Comparison of ENCODE assay signal across 25 cellular contexts in the genomic region with DNA sequence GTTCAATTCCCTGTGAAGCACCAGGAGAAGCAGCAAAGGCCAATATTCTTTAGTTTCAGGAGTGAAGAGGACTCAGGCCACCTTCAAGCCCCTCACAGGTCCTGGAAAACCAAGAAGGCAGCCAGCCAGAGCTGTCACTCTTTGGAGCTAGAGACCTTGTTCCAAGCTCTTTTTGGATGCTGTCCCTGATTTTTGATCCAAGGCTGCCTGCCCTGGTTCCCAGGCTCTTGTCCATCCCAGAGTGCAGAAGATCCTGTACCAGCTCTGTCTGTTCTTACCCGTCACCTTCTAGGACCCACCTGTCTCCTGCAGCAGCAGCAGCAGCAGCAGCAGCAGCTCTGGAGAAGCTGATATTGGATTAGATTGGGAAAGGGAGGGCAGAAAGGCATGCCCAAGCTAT.
"Had no signal": no experiment of that assay in that cellular context is flagged by ENCODE, and none has a peak within 500 bp of the region (broad histone marks: within the 10 kb centered on the region; RNA-seq: fewer than 3 reads in every experiment).

No MANE protein-coding gene starts in this region.

- H3K36me3 Mint-ChIP-seq: activated CD8-positive, alpha-beta memory T cell treated with anti-CD3 and anti-CD28 coated beads, Interleukin-2, amount 10 ng/mL, durations not matched to agents 7 days and 5 days; memory B cell; stimulated activated memory B cell treated with anti-CD40 and anti-IgM and Interleukin-4, amounts not matched to agents 10 μg/mL and 1 μg/mL and 100 μg/mL, for 72 hours had no signal

- H3K4me3 ChIP-seq: body of pancreas, cardiac muscle cell, right lobe of liver, skin epidermis, stomach, suprapubic skin, tibial nerve had no signal

- H3K27me3 ChIP-seq: body of pancreas, cardiac muscle cell, foreskin keratinocyte, right lobe of liver, stomach, suprapubic skin, tibial nerve had no signal

- H3K9me3 Mint-ChIP-seq: activated CD4-positive, alpha-beta T cell treated with anti-CD3 and anti-CD28 coated beads, Interleukin-2, amount 10 ng/mL, durations not matched to agents 7 days and 5 days; activated CD8-positive, alpha-beta T cell treated with anti-CD3 and anti-CD28 coated beads for 36 hours; activated T-helper 1 cell treated with anti-CD3 and anti-CD28 coated beads, Interleukin-12 subunit alpha, Interleukin-12 subunit beta, Interleukin-2, Interleukin-4 antibody, amounts not matched to agents 30 ng/mL and 10 ng/mL and 1 ng/mL, durations not matched to agents 14 hours and 24 hours and 36 hours; memory B cell; nephron; stimulated activated memory B cell treated with anti-CD40 and anti-IgM and Interleukin-4, amounts not matched to agents 10 μg/mL and 1 μg/mL and 100 μg/mL, for 72 hours had no signal

- DNase-seq: activated CD4-positive, alpha-beta T cell treated with anti-CD3 and anti-CD28 coated beads, Interleukin-2, amount 10 ng/mL, durations not matched to agents 7 days and 5 days; activated CD4-positive, CD25-positive, alpha-beta regulatory T cell; activated CD8-positive, alpha-beta memory T cell treated with anti-CD3 and anti-CD28 coated beads, Interleukin-2, amount 10 ng/mL, durations not matched to agents 7 days and 5 days; activated CD8-positive, alpha-beta T cell treated with anti-CD3 and anti-CD28 coated beads for 36 hours; activated gamma-delta T cell; activated naive CD4-positive, alpha-beta T cell treated with anti-CD3 and anti-CD28 coated beads, Interleukin-2, amount 50 U/mL, for 16 hours; activated T-cell treated with anti-CD3 and anti-CD28 coated beads for 4 hours; anterior cingulate cortex; body of pancreas; effector CD8-positive, alpha-beta T cell; foreskin keratinocyte; left colon; nucleus accumbens; right lobe of liver; stimulated activated CD4-positive, alpha-beta T cell treated with anti-CD3 and anti-CD28 coated beads, Interleukin-2, amount 100 ng/mL, for 24 hours; stomach; T-helper 17 cell had no signal

- H3K27ac ChIP-seq: body of pancreas, cardiac muscle cell, foreskin keratinocyte, right lobe of liver, skin epidermis, stomach, suprapubic skin, tibial nerve had no signal

- H3K4me3 Mint-ChIP-seq: activated CD4-positive, alpha-beta T cell treated with anti-CD3 and anti-CD28 coated beads, Interleukin-2, amount 10 ng/mL, durations not matched to agents 7 days and 5 days; activated CD8-positive, alpha-beta memory T cell treated with anti-CD3 and anti-CD28 coated beads, Interleukin-2, amount 10 ng/mL, durations not matched to agents 7 days and 5 days; activated CD8-positive, alpha-beta T cell treated with anti-CD3 and anti-CD28 coated beads for 36 hours; activated T-helper 1 cell treated with anti-CD3 and anti-CD28 coated beads, Interleukin-12 subunit alpha, Interleukin-12 subunit beta, Interleukin-2, Interleukin-4 antibody, amounts not matched to agents 30 ng/mL and 10 ng/mL and 1 ng/mL, durations not matched to agents 14 hours and 24 hours and 36 hours; memory B cell; nephron; stimulated activated memory B cell treated with anti-CD40 and anti-IgM and Interleukin-4, amounts not matched to agents 10 μg/mL and 1 μg/mL and 100 μg/mL, for 72 hours; T-helper 17 cell had no signal

- H3K4me1 ChIP-seq: body of pancreas, foreskin keratinocyte, right lobe of liver, stomach, suprapubic skin, tibial nerve had no signal

- H3K4me1 Mint-ChIP-seq: activated CD4-positive, alpha-beta T cell treated with anti-CD3 and anti-CD28 coated beads, Interleukin-2, amount 10 ng/mL, durations not matched to agents 7 days and 5 days; activated CD8-positive, alpha-beta memory T cell treated with anti-CD3 and anti-CD28 coated beads, Interleukin-2, amount 10 ng/mL, durations not matched to agents 7 days and 5 days; memory B cell; nephron; stimulated activated memory B cell treated with anti-CD40 and anti-IgM and Interleukin-4, amounts not matched to agents 10 μg/mL and 1 μg/mL and 100 μg/mL, for 72 hours; T-helper 17 cell had no signal

- H3K9me3 ChIP-seq: body of pancreas, right lobe of liver, suprapubic skin, tibial nerve had no signal

- ATAC-seq: activated CD8-positive, alpha-beta memory T cell treated with anti-CD3 and anti-CD28 coated beads, Interleukin-2, amount 10 ng/mL, durations not matched to agents 7 days and 5 days; activated CD8-positive, alpha-beta T cell treated with anti-CD3 and anti-CD28 coated beads for 36 hours; body of pancreas; foreskin keratinocyte; left colon; right lobe of liver; stimulated activated memory B cell treated with anti-CD40 and anti-IgM and Interleukin-4, amounts not matched to agents 10 μg/mL and 1 μg/mL and 100 μg/mL, for 72 hours; T-helper 17 cell had no signal

- H3K36me3 ChIP-seq: cardiac muscle cell, right lobe of liver, stomach, suprapubic skin, tibial nerve had no signal

- H3K27ac Mint-ChIP-seq: activated CD4-positive, alpha-beta T cell treated with anti-CD3 and anti-CD28 coated beads, Interleukin-2, amount 10 ng/mL, durations not matched to agents 7 days and 5 days; activated CD8-positive, alpha-beta memory T cell treated with anti-CD3 and anti-CD28 coated beads, Interleukin-2, amount 10 ng/mL, durations not matched to agents 7 days and 5 days; activated CD8-positive, alpha-beta T cell treated with anti-CD3 and anti-CD28 coated beads for 36 hours; activated T-helper 1 cell treated with anti-CD3 and anti-CD28 coated beads, Interleukin-12 subunit alpha, Interleukin-12 subunit beta, Interleukin-2, Interleukin-4 antibody, amounts not matched to agents 30 ng/mL and 10 ng/mL and 1 ng/mL, durations not matched to agents 14 hours and 24 hours and 36 hours; memory B cell; nephron; stimulated activated memory B cell treated with anti-CD40 and anti-IgM and Interleukin-4, amounts not matched to agents 10 μg/mL and 1 μg/mL and 100 μg/mL, for 72 hours; T-helper 17 cell had no signal

- H3K27me3 Mint-ChIP-seq: activated CD8-positive, alpha-beta memory T cell treated with anti-CD3 and anti-CD28 coated beads, Interleukin-2, amount 10 ng/mL, durations not matched to agents 7 days and 5 days had no signal
